Comparison of ENCODE assay signal across 13 cellular contexts in the genomic region with DNA sequence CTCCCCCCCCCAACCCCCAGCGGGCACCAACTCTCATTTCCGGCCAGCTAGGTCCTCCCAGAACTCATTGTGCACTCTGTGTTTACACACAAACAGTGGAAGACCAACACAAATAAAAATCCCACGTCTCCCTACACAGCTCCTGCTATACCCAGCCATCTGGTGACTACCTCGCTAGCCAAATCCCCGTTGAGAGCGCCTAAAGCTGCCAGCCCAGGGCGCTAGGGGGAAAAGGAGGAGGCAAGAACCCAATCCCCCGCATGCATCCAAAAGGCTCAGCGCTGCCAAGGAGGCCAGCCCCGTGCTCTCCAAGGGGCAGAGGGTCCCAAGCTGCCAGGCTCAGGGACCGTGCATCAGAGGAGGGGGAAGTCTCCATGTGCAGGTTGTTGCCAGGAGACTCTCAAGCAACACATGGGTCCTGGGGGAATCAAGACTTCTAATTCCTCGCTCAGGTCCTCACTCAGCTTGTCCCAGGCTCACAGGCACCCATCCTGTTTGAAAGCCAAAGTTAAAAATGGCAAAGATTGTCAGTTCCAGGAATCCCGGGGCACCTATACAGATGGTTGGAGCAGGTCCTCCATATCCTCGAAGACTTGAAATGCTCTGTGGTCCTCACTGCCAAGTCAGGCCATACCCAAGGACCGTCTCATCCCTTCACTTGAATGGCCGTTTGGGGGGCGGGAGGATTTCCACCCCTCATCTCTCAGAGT. TPM values are rescaled to one million over a fixed set of nuclear protein-coding genes. Genes with fewer than 3 reads are reported as not detected.
A peak's percentile ranks its signal among the peaks of the same experiment; 100 is the strongest.
DNase-seq lines count a peak whose midpoint lies in the region; ATAC-seq and TF ChIP-seq lines count a peak whose summit lies in the region.
"Had no signal": no experiment of that assay in that cellular context is flagged by ENCODE, and none has a peak within 500 bp of the region (broad histone marks: within the 10 kb centered on the region; RNA-seq: fewer than 3 reads in every experiment).

No MANE protein-coding gene starts in this region.

- peak overlapping the region; percentile 81 for H3K4me2 ChIP-seq in neural cell (ENCODE audit: low read length)

- H4K20me1 ChIP-seq in neural cell (ENCODE audit: insufficient read depth) = no peaks in the 10 kb centered on the region

- H2AFZ ChIP-seq in neural cell (ENCODE audit: low read depth, low read length) = no peak overlapping the region

- H3K27me3 ChIP-seq in neural cell (ENCODE audit: insufficient read depth, low read depth, low read length) = peaks cover 31% of the 10 kb centered on the region

- no peaks in the 10 kb centered on the region for H3K36me3 ChIP-seq in neural cell (ENCODE audit: insufficient read depth, low read length)
- H3K36me3 ChIP-seq: gastrocnemius medialis had no signal

- ATAC-seq in GM18517 (IDR thresholded peaks at IDR 0.05; ENCODE audit: unreplicated experiment) = no peak
- ATAC-seq in HG02610 (IDR thresholded peaks at IDR 0.05; ENCODE audit: unreplicated experiment) = no peak
- ATAC-seq: activated T-cell treated with anti-CD3 and anti-CD28 coated beads, Interleukin-2, amount 50 U/mL, for 4 hours had no signal

- no peaks in the 10 kb centered on the region for H3K79me2 ChIP-seq in neural cell (replicated peaks; ENCODE audit: insufficient read depth, low read length)

- no peak for TF ChIP-seq CTCF in VCaP (conservative IDR thresholded peaks at IDR 0.05)
- no peak for TF ChIP-seq CTCF in neural cell (IDR thresholded peaks at IDR 0.05; ENCODE audit: poor library complexity, severe bottlenecking)
- TF ChIP-seq CTCF in GM20000 (IDR thresholded peaks at IDR 0.05; ENCODE audit: extremely low read depth, missing control alignments) = no peak

- H3K27ac ChIP-seq in VCaP = peak overlapping the region; percentile 90
- H3K27ac ChIP-seq in neural cell (ENCODE audit: low read length) = no peak overlapping the region
- H3K27ac ChIP-seq: gastrocnemius medialis, SK-N-MC had no signal

- peak overlapping the region; percentile 89 for H3K4me3 ChIP-seq in neural cell (ENCODE audit: low read length)
- H3K4me3 ChIP-seq: SK-N-MC had no signal

- no peak for TF ChIP-seq EP300 in neural cell (conservative IDR thresholded peaks at IDR 0.05; ENCODE audit: poor library complexity, severe bottlenecking)

- no peak overlapping the region for H3K9ac ChIP-seq in neural cell (ENCODE audit: low read length)

- DNase-seq in DMS53 treated with DMSO at 0.1 percent for 48 hours (lab: John Stamatoyannopoulos, UW; ENCODE audit: unreplicated experiment) (peak; percentile 34), NCI-H1092 (lab: John Stamatoyannopoulos, UW) (peak; percentile 44), GM20000 (ENCODE audit: low spot score) (no peak)
- no peak for DNase-seq in activated CD4-positive, alpha-beta T cell treated with anti-CD3 and anti-CD28 coated beads for 1 hour
- DNase-seq: activated B cell treated with CpG ODN at 0.5 μM for 24 hours; activated T-cell treated with anti-CD3 and anti-CD28 coated beads, Interleukin-2, amount 50 U/mL, for 4 hours; effector memory CD4-positive, alpha-beta T cell; gastrocnemius medialis had no signal

- no peaks in the 10 kb centered on the region for H3K9me2 ChIP-seq in neural cell (ENCODE audit: insufficient read depth, low read length)

- peaks cover 5% of the 10 kb centered on the region for H3F3A ChIP-seq in neural cell (ENCODE audit: insufficient read depth, low read length, poor library complexity, severe bottlenecking)

- no peaks in the 10 kb centered on the region for H3K9me3 ChIP-seq in neural cell (ENCODE audit: low read length)
- H3K9me3 ChIP-seq: gastrocnemius medialis had no signal

- TF ChIP-seq RAD21 in neural cell (conservative IDR thresholded peaks at IDR 0.05) = no peak

TF ChIP-seq in neural cell, 6 proteins besides CTCF, POLR2A, EP300 and RAD21:
- TF ChIP-seq, protein P1, sequence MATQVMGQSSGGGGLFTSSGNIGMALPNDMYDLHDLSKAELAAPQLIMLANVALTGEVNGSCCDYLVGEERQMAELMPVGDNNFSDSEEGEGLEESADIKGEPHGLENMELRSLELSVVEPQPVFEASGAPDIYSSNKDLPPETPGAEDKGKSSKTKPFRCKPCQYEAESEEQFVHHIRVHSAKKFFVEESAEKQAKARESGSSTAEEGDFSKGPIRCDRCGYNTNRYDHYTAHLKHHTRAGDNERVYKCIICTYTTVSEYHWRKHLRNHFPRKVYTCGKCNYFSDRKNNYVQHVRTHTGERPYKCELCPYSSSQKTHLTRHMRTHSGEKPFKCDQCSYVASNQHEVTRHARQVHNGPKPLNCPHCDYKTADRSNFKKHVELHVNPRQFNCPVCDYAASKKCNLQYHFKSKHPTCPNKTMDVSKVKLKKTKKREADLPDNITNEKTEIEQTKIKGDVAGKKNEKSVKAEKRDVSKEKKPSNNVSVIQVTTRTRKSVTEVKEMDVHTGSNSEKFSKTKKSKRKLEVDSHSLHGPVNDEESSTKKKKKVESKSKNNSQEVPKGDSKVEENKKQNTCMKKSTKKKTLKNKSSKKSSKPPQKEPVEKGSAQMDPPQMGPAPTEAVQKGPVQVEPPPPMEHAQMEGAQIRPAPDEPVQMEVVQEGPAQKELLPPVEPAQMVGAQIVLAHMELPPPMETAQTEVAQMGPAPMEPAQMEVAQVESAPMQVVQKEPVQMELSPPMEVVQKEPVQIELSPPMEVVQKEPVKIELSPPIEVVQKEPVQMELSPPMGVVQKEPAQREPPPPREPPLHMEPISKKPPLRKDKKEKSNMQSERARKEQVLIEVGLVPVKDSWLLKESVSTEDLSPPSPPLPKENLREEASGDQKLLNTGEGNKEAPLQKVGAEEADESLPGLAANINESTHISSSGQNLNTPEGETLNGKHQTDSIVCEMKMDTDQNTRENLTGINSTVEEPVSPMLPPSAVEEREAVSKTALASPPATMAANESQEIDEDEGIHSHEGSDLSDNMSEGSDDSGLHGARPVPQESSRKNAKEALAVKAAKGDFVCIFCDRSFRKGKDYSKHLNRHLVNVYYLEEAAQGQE (IDR thresholded peaks at IDR 0.05; ENCODE audit: borderline replicate concordance) = no peak
- TF ChIP-seq MXI1 (conservative IDR thresholded peaks at IDR 0.05; ENCODE audit: poor library complexity, severe bottlenecking) = no peak
- no peak for TF ChIP-seq TAF1 (IDR thresholded peaks at IDR 0.05; ENCODE audit: low read depth)
- TF ChIP-seq POLR2AphosphoS5 (IDR thresholded peaks at IDR 0.05) = no peak
- TF ChIP-seq EZH2 (IDR thresholded peaks at IDR 0.05; ENCODE audit: borderline replicate concordance, insufficient read depth, low read length, poor library complexity, severe bottlenecking) = no peak
- no peak for TF ChIP-seq SMC3 (conservative IDR thresholded peaks at IDR 0.05; ENCODE audit: poor library complexity)

RNA-seq across cellular contexts. Expression of a gene that starts 2.7 kb away (rescaled TPM):
- polyA plus RNA-seq in neural cell = 6.8 and 7.3 TPM in 2 replicates
- polyA minus RNA-seq in neural cell = 23.6 and 25.8 TPM in 2 replicates

Comparison
In these comparisons a context has a peak if more than half of its experiments do, and no peak if none do; other contexts are left out.
1. DNase-seq: peak in DMS53 treated with DMSO at 0.1 percent for 48 hours (single experiment) and NCI-H1092 (single experiment); none in activated CD4-positive, alpha-beta T cell treated with anti-CD3 and anti-CD28 coated beads for 1 hour (single experiment) and GM20000 (single experiment).